Comparison of ENCODE assay signal across 2 cellular contexts in genomic region chr11:77590194-77590591, GRCh38.
TF ChIP-seq lines count a peak whose summit lies in the region.

No MANE protein-coding gene starts in this region.

TF ChIP-seq in GM23338, 12 proteins besides CTCF, POLR2A, EP300 and RAD21:
- TF ChIP-seq, protein P1, sequence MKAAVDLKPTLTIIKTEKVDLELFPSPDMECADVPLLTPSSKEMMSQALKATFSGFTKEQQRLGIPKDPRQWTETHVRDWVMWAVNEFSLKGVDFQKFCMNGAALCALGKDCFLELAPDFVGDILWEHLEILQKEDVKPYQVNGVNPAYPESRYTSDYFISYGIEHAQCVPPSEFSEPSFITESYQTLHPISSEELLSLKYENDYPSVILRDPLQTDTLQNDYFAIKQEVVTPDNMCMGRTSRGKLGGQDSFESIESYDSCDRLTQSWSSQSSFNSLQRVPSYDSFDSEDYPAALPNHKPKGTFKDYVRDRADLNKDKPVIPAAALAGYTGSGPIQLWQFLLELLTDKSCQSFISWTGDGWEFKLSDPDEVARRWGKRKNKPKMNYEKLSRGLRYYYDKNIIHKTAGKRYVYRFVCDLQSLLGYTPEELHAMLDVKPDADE (IDR thresholded peaks at IDR 0.05) = no peak
- no peak for TF ChIP-seq ZNF331 (CRISPR knock-in tag; IDR thresholded peaks at IDR 0.05; ENCODE audit: low read depth)
- TF ChIP-seq ZNF114 (CRISPR knock-in tag; IDR thresholded peaks at IDR 0.05) = no peak
- TF ChIP-seq CREB1 (CRISPR knock-in tag; IDR thresholded peaks at IDR 0.05; ENCODE audit: low read depth) = no peak
- TF ChIP-seq POLR2AphosphoS5 (IDR thresholded peaks at IDR 0.05; ENCODE audit: low read depth) = no peak
- TF ChIP-seq ZNF462 (CRISPR knock-in tag; IDR thresholded peaks at IDR 0.05) = no peak
- TF ChIP-seq, protein P2, sequence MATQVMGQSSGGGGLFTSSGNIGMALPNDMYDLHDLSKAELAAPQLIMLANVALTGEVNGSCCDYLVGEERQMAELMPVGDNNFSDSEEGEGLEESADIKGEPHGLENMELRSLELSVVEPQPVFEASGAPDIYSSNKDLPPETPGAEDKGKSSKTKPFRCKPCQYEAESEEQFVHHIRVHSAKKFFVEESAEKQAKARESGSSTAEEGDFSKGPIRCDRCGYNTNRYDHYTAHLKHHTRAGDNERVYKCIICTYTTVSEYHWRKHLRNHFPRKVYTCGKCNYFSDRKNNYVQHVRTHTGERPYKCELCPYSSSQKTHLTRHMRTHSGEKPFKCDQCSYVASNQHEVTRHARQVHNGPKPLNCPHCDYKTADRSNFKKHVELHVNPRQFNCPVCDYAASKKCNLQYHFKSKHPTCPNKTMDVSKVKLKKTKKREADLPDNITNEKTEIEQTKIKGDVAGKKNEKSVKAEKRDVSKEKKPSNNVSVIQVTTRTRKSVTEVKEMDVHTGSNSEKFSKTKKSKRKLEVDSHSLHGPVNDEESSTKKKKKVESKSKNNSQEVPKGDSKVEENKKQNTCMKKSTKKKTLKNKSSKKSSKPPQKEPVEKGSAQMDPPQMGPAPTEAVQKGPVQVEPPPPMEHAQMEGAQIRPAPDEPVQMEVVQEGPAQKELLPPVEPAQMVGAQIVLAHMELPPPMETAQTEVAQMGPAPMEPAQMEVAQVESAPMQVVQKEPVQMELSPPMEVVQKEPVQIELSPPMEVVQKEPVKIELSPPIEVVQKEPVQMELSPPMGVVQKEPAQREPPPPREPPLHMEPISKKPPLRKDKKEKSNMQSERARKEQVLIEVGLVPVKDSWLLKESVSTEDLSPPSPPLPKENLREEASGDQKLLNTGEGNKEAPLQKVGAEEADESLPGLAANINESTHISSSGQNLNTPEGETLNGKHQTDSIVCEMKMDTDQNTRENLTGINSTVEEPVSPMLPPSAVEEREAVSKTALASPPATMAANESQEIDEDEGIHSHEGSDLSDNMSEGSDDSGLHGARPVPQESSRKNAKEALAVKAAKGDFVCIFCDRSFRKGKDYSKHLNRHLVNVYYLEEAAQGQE (IDR thresholded peaks at IDR 0.05; ENCODE audit: unreplicated experiment) = no peak
- TF ChIP-seq STAT1 (IDR thresholded peaks at IDR 0.05; ENCODE audit: unreplicated experiment) = no peak
- no peak for TF ChIP-seq JUNB (IDR thresholded peaks at IDR 0.05; ENCODE audit: unreplicated experiment)
- TF ChIP-seq EZH2phosphoT487 (IDR thresholded peaks at IDR 0.05; ENCODE audit: unreplicated experiment) = no peak
- TF ChIP-seq NANOG (IDR thresholded peaks at IDR 0.05; ENCODE audit: borderline replicate concordance) = no peak
- no peak for TF ChIP-seq EZH2 (IDR thresholded peaks at IDR 0.05; ENCODE audit: low read depth, unreplicated experiment)

TF ChIP-seq in K562, 482 proteins besides CTCF, POLR2A, EP300 and RAD21 (continued from another document):
- TF ChIP-seq, protein P3, sequence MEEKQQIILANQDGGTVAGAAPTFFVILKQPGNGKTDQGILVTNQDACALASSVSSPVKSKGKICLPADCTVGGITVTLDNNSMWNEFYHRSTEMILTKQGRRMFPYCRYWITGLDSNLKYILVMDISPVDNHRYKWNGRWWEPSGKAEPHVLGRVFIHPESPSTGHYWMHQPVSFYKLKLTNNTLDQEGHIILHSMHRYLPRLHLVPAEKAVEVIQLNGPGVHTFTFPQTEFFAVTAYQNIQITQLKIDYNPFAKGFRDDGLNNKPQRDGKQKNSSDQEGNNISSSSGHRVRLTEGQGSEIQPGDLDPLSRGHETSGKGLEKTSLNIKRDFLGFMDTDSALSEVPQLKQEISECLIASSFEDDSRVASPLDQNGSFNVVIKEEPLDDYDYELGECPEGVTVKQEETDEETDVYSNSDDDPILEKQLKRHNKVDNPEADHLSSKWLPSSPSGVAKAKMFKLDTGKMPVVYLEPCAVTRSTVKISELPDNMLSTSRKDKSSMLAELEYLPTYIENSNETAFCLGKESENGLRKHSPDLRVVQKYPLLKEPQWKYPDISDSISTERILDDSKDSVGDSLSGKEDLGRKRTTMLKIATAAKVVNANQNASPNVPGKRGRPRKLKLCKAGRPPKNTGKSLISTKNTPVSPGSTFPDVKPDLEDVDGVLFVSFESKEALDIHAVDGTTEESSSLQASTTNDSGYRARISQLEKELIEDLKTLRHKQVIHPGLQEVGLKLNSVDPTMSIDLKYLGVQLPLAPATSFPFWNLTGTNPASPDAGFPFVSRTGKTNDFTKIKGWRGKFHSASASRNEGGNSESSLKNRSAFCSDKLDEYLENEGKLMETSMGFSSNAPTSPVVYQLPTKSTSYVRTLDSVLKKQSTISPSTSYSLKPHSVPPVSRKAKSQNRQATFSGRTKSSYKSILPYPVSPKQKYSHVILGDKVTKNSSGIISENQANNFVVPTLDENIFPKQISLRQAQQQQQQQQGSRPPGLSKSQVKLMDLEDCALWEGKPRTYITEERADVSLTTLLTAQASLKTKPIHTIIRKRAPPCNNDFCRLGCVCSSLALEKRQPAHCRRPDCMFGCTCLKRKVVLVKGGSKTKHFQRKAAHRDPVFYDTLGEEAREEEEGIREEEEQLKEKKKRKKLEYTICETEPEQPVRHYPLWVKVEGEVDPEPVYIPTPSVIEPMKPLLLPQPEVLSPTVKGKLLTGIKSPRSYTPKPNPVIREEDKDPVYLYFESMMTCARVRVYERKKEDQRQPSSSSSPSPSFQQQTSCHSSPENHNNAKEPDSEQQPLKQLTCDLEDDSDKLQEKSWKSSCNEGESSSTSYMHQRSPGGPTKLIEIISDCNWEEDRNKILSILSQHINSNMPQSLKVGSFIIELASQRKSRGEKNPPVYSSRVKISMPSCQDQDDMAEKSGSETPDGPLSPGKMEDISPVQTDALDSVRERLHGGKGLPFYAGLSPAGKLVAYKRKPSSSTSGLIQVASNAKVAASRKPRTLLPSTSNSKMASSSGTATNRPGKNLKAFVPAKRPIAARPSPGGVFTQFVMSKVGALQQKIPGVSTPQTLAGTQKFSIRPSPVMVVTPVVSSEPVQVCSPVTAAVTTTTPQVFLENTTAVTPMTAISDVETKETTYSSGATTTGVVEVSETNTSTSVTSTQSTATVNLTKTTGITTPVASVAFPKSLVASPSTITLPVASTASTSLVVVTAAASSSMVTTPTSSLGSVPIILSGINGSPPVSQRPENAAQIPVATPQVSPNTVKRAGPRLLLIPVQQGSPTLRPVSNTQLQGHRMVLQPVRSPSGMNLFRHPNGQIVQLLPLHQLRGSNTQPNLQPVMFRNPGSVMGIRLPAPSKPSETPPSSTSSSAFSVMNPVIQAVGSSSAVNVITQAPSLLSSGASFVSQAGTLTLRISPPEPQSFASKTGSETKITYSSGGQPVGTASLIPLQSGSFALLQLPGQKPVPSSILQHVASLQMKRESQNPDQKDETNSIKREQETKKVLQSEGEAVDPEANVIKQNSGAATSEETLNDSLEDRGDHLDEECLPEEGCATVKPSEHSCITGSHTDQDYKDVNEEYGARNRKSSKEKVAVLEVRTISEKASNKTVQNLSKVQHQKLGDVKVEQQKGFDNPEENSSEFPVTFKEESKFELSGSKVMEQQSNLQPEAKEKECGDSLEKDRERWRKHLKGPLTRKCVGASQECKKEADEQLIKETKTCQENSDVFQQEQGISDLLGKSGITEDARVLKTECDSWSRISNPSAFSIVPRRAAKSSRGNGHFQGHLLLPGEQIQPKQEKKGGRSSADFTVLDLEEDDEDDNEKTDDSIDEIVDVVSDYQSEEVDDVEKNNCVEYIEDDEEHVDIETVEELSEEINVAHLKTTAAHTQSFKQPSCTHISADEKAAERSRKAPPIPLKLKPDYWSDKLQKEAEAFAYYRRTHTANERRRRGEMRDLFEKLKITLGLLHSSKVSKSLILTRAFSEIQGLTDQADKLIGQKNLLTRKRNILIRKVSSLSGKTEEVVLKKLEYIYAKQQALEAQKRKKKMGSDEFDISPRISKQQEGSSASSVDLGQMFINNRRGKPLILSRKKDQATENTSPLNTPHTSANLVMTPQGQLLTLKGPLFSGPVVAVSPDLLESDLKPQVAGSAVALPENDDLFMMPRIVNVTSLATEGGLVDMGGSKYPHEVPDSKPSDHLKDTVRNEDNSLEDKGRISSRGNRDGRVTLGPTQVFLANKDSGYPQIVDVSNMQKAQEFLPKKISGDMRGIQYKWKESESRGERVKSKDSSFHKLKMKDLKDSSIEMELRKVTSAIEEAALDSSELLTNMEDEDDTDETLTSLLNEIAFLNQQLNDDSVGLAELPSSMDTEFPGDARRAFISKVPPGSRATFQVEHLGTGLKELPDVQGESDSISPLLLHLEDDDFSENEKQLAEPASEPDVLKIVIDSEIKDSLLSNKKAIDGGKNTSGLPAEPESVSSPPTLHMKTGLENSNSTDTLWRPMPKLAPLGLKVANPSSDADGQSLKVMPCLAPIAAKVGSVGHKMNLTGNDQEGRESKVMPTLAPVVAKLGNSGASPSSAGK (IDR thresholded peaks at IDR 0.05) = no peak
- TF ChIP-seq ZZZ3 (IDR thresholded peaks at IDR 0.05) (no peak), RFX5 (IDR thresholded peaks at IDR 0.05; ENCODE audit: low read depth, low read length) (no peak), MBD1 (CRISPR knock-in tag; IDR thresholded peaks at IDR 0.05) (peak; percentile 93)
